In the genomic region with DNA sequence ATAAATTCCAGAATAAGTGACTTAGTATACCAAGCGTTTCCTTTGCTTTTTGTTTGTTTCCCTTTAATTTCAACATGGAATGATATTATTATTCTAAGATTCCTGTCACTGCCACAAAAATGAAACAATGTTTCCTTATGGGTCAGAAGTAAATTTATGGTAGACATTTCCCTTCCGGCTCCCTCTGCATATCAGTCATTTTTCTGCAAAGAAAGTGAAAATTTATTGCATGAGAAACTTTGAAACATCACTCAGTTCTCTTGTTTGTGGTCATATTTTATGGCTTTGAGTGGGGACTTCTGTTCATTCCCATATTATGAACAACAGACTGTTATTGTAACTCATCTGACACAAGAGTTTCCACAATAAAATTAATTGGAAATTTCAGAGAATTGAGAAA, we compare ENCODE assay signal across 25 cellular contexts.
DNase-seq lines count a peak whose midpoint lies in the region; ATAC-seq and TF ChIP-seq lines count a peak whose summit lies in the region.
"Had no signal": no experiment of that assay in that cellular context is flagged by ENCODE, and none has a peak within 500 bp of the region (broad histone marks: within the 10 kb centered on the region; RNA-seq: fewer than 3 reads in every experiment).

No MANE protein-coding gene starts in this region.

- CTCF ChIA-PET in GM10248 (lab: Yijun Ruan, JAX): no interaction called here

- DNase-seq in LHCN-M2 (ENCODE audit: low read depth) (peak; percentile 53), choroid plexus epithelial cell (ENCODE audit: low read depth) (peak; percentile 3), mesenchymal stem cell (peak; percentile 17), stromal cell of bone marrow (ENCODE audit: low read depth) (peak; percentile 26), GM10248 (ENCODE audit: extremely low spot score) (no peak), NCI-H2029 (lab: John Stamatoyannopoulos, UW) (no peak)
- DNase-seq: CD4-positive, CD25-positive, alpha-beta regulatory T cell; DMS153; DND-41; H9; MV-4-11; NCI-H1105; NCI-H1436 treated with DMSO at 0.1 percent for 48 hours; NCI-H187 treated with DMSO at 0.1 percent for 48 hours; NCI-H2107; NCI-H524; NCI-H774; PC-3; SJCRH30 had no signal

- H3K27ac ChIP-seq in mesenchymal stem cell (ENCODE audit: low read length, poor library complexity, severe bottlenecking): no peak overlapping the region
- H3K27ac ChIP-seq: BLaER1, HL-60, SJCRH30 had no signal

- no peak overlapping the region for H2BK120ac ChIP-seq in mesenchymal stem cell (ENCODE audit: low read depth, low read length)

- H3K36me3 ChIP-seq in mesenchymal stem cell (ENCODE audit: control insufficient read depth in 1 of 2, insufficient read depth in 2 of 2, low read depth in 1 of 2, low read length in 2 of 2): no peaks in the 10 kb centered on the region
- H3K36me3 ChIP-seq: BLaER1, SJCRH30 had no signal

- H3K23ac ChIP-seq in mesenchymal stem cell (ENCODE audit: low read length in 2 of 2): no peak overlapping the region

- H3K79me1 ChIP-seq in mesenchymal stem cell (replicated peaks; ENCODE audit: low read length, poor library complexity, severe bottlenecking): no peaks in the 10 kb centered on the region

- no peak overlapping the region for H4K91ac ChIP-seq in mesenchymal stem cell (ENCODE audit: low read length)

- no peaks in the 10 kb centered on the region for H3K27me3 ChIP-seq in mesenchymal stem cell (ENCODE audit: control insufficient read depth in 1 of 2, insufficient read depth in 1 of 2, low read length in 2 of 2)
- H3K27me3 ChIP-seq: BLaER1, SJCRH30 had no signal

- no peaks in the 10 kb centered on the region for H3K4me1 ChIP-seq in mesenchymal stem cell (ENCODE audit: control insufficient read depth, insufficient read depth, low read depth, low read length)
- H3K4me1 ChIP-seq: BLaER1, SJCRH30 had no signal

- no peak overlapping the region for H3K4me2 ChIP-seq in mesenchymal stem cell (ENCODE audit: low read length, poor library complexity, severe bottlenecking)
- H3K4me2 ChIP-seq: BLaER1, GM23338 had no signal

- ATAC-seq in GM18502 (IDR thresholded peaks at IDR 0.05; ENCODE audit: poor library complexity, unreplicated experiment): no peak
- ATAC-seq: GM23338, PC-3, Right ventricle myocardium inferior, SK-N-SH treated with all-trans-retinoic acid at 6 μM for 48 hours had no signal

- no peaks in the 10 kb centered on the region for H3K9me3 ChIP-seq in mesenchymal stem cell (ENCODE audit: control insufficient read depth, low read length)
- H3K9me3 ChIP-seq: BLaER1, SJCRH30 had no signal

- WGBS in mesenchymal stem cell: no CpG with 5 or more reads among the region's 2 CpGs

- H3K4ac ChIP-seq in mesenchymal stem cell (ENCODE audit: low read depth in 1 of 2, low read length in 2 of 2): no peak overlapping the region

- H2BK15ac ChIP-seq in mesenchymal stem cell (ENCODE audit: low read depth, poor library complexity, severe bottlenecking): no peak overlapping the region

- H4K8ac ChIP-seq in mesenchymal stem cell (ENCODE audit: low read length): no peak overlapping the region

- no peak overlapping the region for H3K18ac ChIP-seq in mesenchymal stem cell (ENCODE audit: low read depth in 1 of 2, low read length in 2 of 2)

- H2AK5ac ChIP-seq in mesenchymal stem cell (ENCODE audit: low read length, severe bottlenecking): no peak overlapping the region

- no peak overlapping the region for H2BK5ac ChIP-seq in mesenchymal stem cell (ENCODE audit: low read depth, low read length, poor library complexity, severe bottlenecking)

- no peak for TF ChIP-seq CTCF in choroid plexus epithelial cell (conservative IDR thresholded peaks at IDR 0.05; ENCODE audit: low read depth, low read length)
- no peak for TF ChIP-seq CTCF in GM10248 (IDR thresholded peaks at IDR 0.05; ENCODE audit: control extremely low read depth, extremely low read depth, low read depth, missing control alignments)

- no peak overlapping the region for H2AFZ ChIP-seq in mesenchymal stem cell (ENCODE audit: low read depth, low read length)
- H2AFZ ChIP-seq: GM23338 had no signal

- no peak overlapping the region for H3K9ac ChIP-seq in mesenchymal stem cell (ENCODE audit: low read length)
- H3K9ac ChIP-seq: BLaER1 had no signal

- H3K14ac ChIP-seq in mesenchymal stem cell (ENCODE audit: low read length in 2 of 2): no peak overlapping the region

- H2BK12ac ChIP-seq in mesenchymal stem cell (ENCODE audit: low read length in 2 of 2): no peak overlapping the region

- POLR2A ChIA-PET in GM10248 (lab: Yijun Ruan, JAX): no interaction called here

- no peak overlapping the region for H3K4me3 ChIP-seq in choroid plexus epithelial cell (ENCODE audit: low read depth, low read length)
- H3K4me3 ChIP-seq in mesenchymal stem cell (ENCODE audit: insufficient read depth in 1 of 2, low read depth in 1 of 2, low read length in 2 of 2): no peak overlapping the region
- H3K4me3 ChIP-seq: BLaER1, GM23338, SJCRH30 had no signal

Comparison
In these comparisons a context has a peak if more than half of its experiments do, and no peak if none do; other contexts are left out.
1. DNase-seq: peak in LHCN-M2 (single experiment), choroid plexus epithelial cell (single experiment), mesenchymal stem cell (single experiment) and stromal cell of bone marrow (single experiment); none in GM10248 (single experiment) and NCI-H2029 (single experiment).